Comparison of ENCODE assay signal across 8 cellular contexts in genomic region chr6:163901681-163902080, GRCh38.
"Had no signal": no experiment of that assay in that cellular context is flagged by ENCODE, and none has a peak within 500 bp of the region (broad histone marks: within the 10 kb centered on the region; RNA-seq: fewer than 3 reads in every experiment).

No MANE protein-coding gene starts in this region.

- H3K27ac Mint-ChIP-seq: HFFc6 had no signal

- H3K4me3 Mint-ChIP-seq: HFFc6 had no signal

- H3K4me3 ChIP-seq: GM23248, HAP-1 had no signal

- H2AFZ ChIP-seq: GM23248 had no signal

- H3K4me1 ChIP-seq: HAP-1 had no signal

- DNase-seq: GM23248, H7, HFFc6, KBM-7 had no signal

- ATAC-seq: HCT116 had no signal

- H3K27ac ChIP-seq: GM23248, KMS-11 had no signal

- H3K9me3 ChIP-seq: HAP-1 had no signal

- FAIRE-seq: HTR-8/SVneo had no signal

- H3K36me3 ChIP-seq: HAP-1 had no signal

- H3K4me2 ChIP-seq: KMS-11 had no signal

- H3K9ac ChIP-seq: GM23248, KMS-11 had no signal
